9 cellular contexts compared by ENCODE assay signal in the genomic region with DNA sequence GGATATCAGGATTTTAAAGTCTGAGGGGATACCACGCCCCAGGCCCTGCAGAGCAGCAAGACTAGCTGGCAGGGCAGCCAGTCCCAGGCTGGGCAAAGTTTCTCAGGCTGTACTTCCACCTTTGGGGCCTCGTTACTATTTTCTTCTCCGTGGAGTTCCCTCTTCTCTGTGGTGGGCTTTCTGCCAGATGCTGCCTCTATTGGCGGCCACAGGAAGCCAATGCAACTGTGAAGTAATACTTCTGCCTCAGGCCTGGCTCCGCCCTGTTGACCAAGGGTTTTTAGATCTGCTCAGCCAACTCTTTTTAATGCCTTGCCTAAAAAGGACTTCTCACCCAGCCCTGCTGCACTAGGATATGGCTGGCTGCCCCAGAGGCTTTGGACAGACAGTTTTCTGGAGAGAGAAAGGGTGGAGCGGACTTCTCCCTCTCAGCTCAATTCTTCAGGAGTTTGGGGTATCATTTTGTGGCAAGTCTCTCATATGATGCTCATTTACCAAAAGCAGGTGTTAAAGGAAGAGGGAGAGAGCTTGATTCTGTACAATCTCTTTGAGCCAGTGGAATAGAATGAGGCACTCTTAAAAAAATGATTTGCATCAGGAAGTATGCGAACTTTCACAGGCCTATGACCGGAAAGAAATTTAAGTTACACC.
DNase-seq lines count a peak whose midpoint lies in the region; ATAC-seq lines count a peak whose summit lies in the region.
"Had no signal": no experiment of that assay in that cellular context is flagged by ENCODE, and none has a peak within 500 bp of the region (broad histone marks: within the 10 kb centered on the region; RNA-seq: fewer than 3 reads in every experiment).

No MANE protein-coding gene starts in this region.

- no peak overlapping the region for H3K14ac ChIP-seq in mesenchymal stem cell (ENCODE audit: low read length in 2 of 2)

- H3K23ac ChIP-seq in mesenchymal stem cell (ENCODE audit: low read length in 2 of 2): no peak overlapping the region

- no peaks in the 10 kb centered on the region for H3K27me3 ChIP-seq in mesenchymal stem cell (ENCODE audit: control insufficient read depth in 1 of 2, insufficient read depth in 1 of 2, low read length in 2 of 2)

- H3K4ac ChIP-seq in mesenchymal stem cell (ENCODE audit: low read depth in 1 of 2, low read length in 2 of 2): peak overlapping the region in 1 of 2 experiments; percentile 15

- H3K4me1 ChIP-seq in mesenchymal stem cell (ENCODE audit: control insufficient read depth, insufficient read depth, low read depth, low read length): no peaks in the 10 kb centered on the region

- H4K8ac ChIP-seq in mesenchymal stem cell (ENCODE audit: low read length): peak overlapping the region; percentile 61

- H2BK5ac ChIP-seq in mesenchymal stem cell (ENCODE audit: low read depth, low read length, poor library complexity, severe bottlenecking): no peak overlapping the region

- WGBS in mesenchymal stem cell: 64% methylated on average over 7 of the region's 8 CpGs

- DNase-seq in A172 (ENCODE audit: low spot score) (peak; percentile 51), NOMO-1 treated with dmso at 0.1 percent for 144 hours (lab: John Stamatoyannopoulos, UW; ENCODE audit: unreplicated experiment) (peak; percentile 98), ecto neural progenitor cell (ENCODE audit: low spot score) (peak; percentile 60), mesenchymal stem cell (peak; percentile 64), ureter (ENCODE audit: low spot score) (peak; percentile 89)
- DNase-seq in effector CD4-positive, alpha-beta T cell: no peak

- peak overlapping the region; percentile 1 for H2AFZ ChIP-seq in mesenchymal stem cell (ENCODE audit: low read depth, low read length)

- peak; percentile 64 for ATAC-seq in GM18517 (IDR thresholded peaks at IDR 0.05; ENCODE audit: unreplicated experiment)
- ATAC-seq in HG02938 (IDR thresholded peaks at IDR 0.05; ENCODE audit: unreplicated experiment): peak; percentile 64

- peak overlapping the region; percentile 63 to 82 for H2BK12ac ChIP-seq in mesenchymal stem cell (ENCODE audit: low read length in 2 of 2)

- H3K9me3 ChIP-seq in mesenchymal stem cell (ENCODE audit: control insufficient read depth, low read length): no peaks in the 10 kb centered on the region

- no peak overlapping the region for H2AK5ac ChIP-seq in mesenchymal stem cell (ENCODE audit: low read length, severe bottlenecking)

- H3K4me2 ChIP-seq in mesenchymal stem cell (ENCODE audit: low read length, poor library complexity, severe bottlenecking): no peak overlapping the region

- H2BK120ac ChIP-seq in mesenchymal stem cell (ENCODE audit: low read depth, low read length): no peak overlapping the region

- H4K91ac ChIP-seq in mesenchymal stem cell (ENCODE audit: low read length): peak overlapping the region; percentile 11

- no peak overlapping the region for H3K27ac ChIP-seq in mesenchymal stem cell (ENCODE audit: low read length, poor library complexity, severe bottlenecking)

- no peak overlapping the region for H3K9ac ChIP-seq in mesenchymal stem cell (ENCODE audit: low read length)

- peak overlapping the region; percentile 40 for H2BK15ac ChIP-seq in mesenchymal stem cell (ENCODE audit: low read depth, poor library complexity, severe bottlenecking)

- peak overlapping the region; percentile 52 to 77 for H3K18ac ChIP-seq in mesenchymal stem cell (ENCODE audit: low read depth in 1 of 2, low read length in 2 of 2)

- no peak overlapping the region for H3K4me3 ChIP-seq in mesenchymal stem cell (ENCODE audit: insufficient read depth in 1 of 2, low read depth in 1 of 2, low read length in 2 of 2)
- H3K4me3 ChIP-seq: skin epidermis had no signal

- no peaks in the 10 kb centered on the region for H3K79me1 ChIP-seq in mesenchymal stem cell (replicated peaks; ENCODE audit: low read length, poor library complexity, severe bottlenecking)

- H3K36me3 ChIP-seq in mesenchymal stem cell (ENCODE audit: control insufficient read depth in 1 of 2, insufficient read depth in 2 of 2, low read depth in 1 of 2, low read length in 2 of 2): no peaks in the 10 kb centered on the region
